Comparison of ENCODE assay signal across 1 cellular context in the genomic region with DNA sequence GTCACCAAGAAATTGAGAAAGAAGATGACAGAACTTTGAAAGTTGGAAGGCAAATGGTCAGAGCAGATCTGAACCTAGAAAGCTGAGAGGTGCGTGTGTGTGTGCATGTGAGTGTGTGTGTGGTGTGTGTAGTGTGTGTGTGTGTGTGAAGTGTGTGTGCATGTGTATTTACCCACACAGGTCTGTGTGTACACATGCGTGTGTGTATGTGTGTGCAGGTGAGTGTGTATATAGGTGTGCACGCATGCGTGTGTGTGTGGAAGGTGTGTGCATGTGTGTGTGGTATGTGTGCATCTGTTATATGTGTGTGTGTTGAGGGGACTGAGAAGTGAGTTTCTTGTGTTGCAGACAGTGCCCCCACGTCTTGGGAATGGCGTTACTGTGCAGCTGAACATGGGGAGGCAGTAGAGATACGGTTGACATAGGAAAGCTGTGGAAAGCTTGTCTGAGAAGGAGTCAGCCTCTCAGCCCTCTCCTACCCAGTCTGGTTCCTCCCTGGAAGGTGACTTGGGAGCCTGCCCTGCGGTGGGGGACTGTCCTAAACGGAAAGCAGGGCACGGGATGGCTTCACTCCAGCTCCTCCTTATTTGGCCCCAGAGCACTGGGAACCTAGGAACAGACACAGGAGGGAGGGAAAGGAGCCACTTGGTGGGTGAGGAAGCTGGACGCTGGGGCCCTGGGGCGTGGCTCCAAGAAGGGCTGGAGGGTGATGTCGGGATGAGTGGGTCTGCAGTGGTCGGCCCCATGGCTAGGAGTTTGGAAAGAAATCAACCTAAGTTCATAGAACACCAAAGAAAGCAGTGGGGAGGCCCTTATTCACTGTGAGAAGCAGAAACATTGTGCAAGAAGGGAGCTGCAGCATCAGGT.
TF ChIP-seq lines count a peak whose summit lies in the region.

No MANE protein-coding gene starts in this region.

TF ChIP-seq in IMR-90, 13 proteins besides CTCF, POLR2A, EP300 and RAD21:
- no peak for TF ChIP-seq RFX5 (IDR thresholded peaks at IDR 0.05; ENCODE audit: low read depth, low read length)
- TF ChIP-seq, protein P1, sequence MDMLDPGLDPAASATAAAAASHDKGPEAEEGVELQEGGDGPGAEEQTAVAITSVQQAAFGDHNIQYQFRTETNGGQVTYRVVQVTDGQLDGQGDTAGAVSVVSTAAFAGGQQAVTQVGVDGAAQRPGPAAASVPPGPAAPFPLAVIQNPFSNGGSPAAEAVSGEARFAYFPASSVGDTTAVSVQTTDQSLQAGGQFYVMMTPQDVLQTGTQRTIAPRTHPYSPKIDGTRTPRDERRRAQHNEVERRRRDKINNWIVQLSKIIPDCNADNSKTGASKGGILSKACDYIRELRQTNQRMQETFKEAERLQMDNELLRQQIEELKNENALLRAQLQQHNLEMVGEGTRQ (IDR thresholded peaks at IDR 0.05; ENCODE audit: low read depth, low read length): no peak
